ENCODE assay signal across 19 cellular contexts in the genomic region with DNA sequence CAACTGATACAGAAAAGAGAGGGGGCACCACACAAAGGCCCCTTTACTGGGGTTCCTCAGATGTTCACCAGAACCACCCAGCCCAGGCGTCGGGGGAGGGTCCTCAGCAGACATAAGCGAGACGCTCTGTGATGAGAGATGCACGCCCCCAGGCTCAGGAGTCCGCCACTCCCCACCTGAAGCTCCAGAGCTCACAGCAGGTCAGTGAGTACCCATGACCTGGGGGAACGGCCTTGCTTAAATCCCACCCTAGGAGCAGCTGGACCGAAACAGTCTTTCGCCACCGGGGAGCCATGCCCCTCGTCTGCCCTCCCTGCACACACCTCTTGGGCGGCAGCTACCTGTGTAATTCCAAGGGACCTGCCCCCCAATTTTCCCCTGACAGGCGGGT. TPM values are rescaled to one million over a fixed set of nuclear protein-coding genes. Genes with fewer than 3 reads are reported as not detected.
A peak's percentile ranks its signal among the peaks of the same experiment; 100 is the strongest.
DNase-seq lines count a peak whose midpoint lies in the region; ATAC-seq and TF ChIP-seq lines count a peak whose summit lies in the region.
"Had no signal": no experiment of that assay in that cellular context is flagged by ENCODE, and none has a peak within 500 bp of the region (broad histone marks: within the 10 kb centered on the region; RNA-seq: fewer than 3 reads in every experiment).

No MANE protein-coding gene starts in this region.

- in situ Hi-C loops in GM13976 (cut with MboI; ENCODE audit: low sequenced_read_pairs, unreplicated experiment), result no loop called here

- H3K27ac ChIP-seq in muscle layer of colon (ENCODE audit: low read depth, low read length) (peak overlapping the region; percentile 27), testis (peak overlapping the region; percentile 26 to 68)
- H3K27ac ChIP-seq: RWPE1 had no signal

- peaks cover 0 to 16% of the 10 kb centered on the region in 2 donors for H3K27me3 Mint-ChIP-seq in natural killer cell treated with Interleukin-12 subunit alpha and Interleukin-12 subunit beta and Interleukin-15 and Interleukin-18, amount 100 ng/mL, for 72 hours
- peaks cover 0 to 9% of the 10 kb centered on the region in 2 donors for H3K27me3 Mint-ChIP-seq in natural killer cell (ENCODE audit: low read depth in 2 of 2)

- H3K4me1 Mint-ChIP-seq in natural killer cell treated with Interleukin-12 subunit alpha and Interleukin-12 subunit beta and Interleukin-15 and Interleukin-18, amount 100 ng/mL, for 72 hours (ENCODE audit: low read depth in 2 of 2), result peaks cover 3 to 9% of the 10 kb centered on the region in 2 donors
- H3K4me1 Mint-ChIP-seq in natural killer cell, result peaks cover 0 to 25% of the 10 kb centered on the region in 2 donors

- H3K27me3 ChIP-seq in muscle layer of colon (ENCODE audit: control insufficient read depth in 1 of 2, insufficient read depth in 2 of 2, low read length in 2 of 2) (no peaks in the 10 kb centered on the region), testis (no peaks in the 10 kb centered on the region)

- no peak overlapping the region for H3K4me3 ChIP-seq in muscle layer of colon (ENCODE audit: low read depth in 1 of 2, low read length in 2 of 2)
- no peak overlapping the region for H3K4me3 ChIP-seq in testis
- H3K4me3 ChIP-seq: GM23338 had no signal

- no peak overlapping the region for H3K27ac Mint-ChIP-seq in natural killer cell treated with Interleukin-12 subunit alpha and Interleukin-12 subunit beta and Interleukin-15 and Interleukin-18, amount 100 ng/mL, for 72 hours
- H3K27ac Mint-ChIP-seq in natural killer cell, result no peak overlapping the region
- H3K27ac Mint-ChIP-seq: CD14-positive monocyte, GM23338 had no signal

- intact Hi-C loops in natural killer cell (cut with micrococcal nuclease), result no loop called here
- intact Hi-C loops in testis (cut with DNase I; ENCODE audit: low total_unique reads), result no loop called here

- no peaks in the 10 kb centered on the region for H3K9me3 ChIP-seq in muscle layer of colon (ENCODE audit: low read length)
- no peaks in the 10 kb centered on the region for H3K9me3 ChIP-seq in testis

- ATAC-seq in natural killer cell treated with Interleukin-12 subunit alpha and Interleukin-12 subunit beta and Interleukin-15 and Interleukin-18, amount 100 ng/mL, for 72 hours, result no peak
- no peak for ATAC-seq in natural killer cell
- ATAC-seq: GM23338 had no signal

- peaks cover 35% of the 10 kb centered on the region for H3K4me1 ChIP-seq in muscle layer of colon (ENCODE audit: insufficient read depth, low read length)
- H3K4me1 ChIP-seq in testis, result peaks cover 17% of the 10 kb centered on the region

- H3K36me3 ChIP-seq in muscle layer of colon (ENCODE audit: insufficient read depth, low read length), result no peaks in the 10 kb centered on the region
- H3K36me3 ChIP-seq in testis (ENCODE audit: low read depth, missing control alignments), result no peaks in the 10 kb centered on the region

- no peaks in the 10 kb centered on the region for H3K36me3 Mint-ChIP-seq in natural killer cell treated with Interleukin-12 subunit alpha and Interleukin-12 subunit beta and Interleukin-15 and Interleukin-18, amount 100 ng/mL, for 72 hours
- no peaks in the 10 kb centered on the region for H3K36me3 Mint-ChIP-seq in natural killer cell
- H3K36me3 Mint-ChIP-seq: CD14-positive monocyte had no signal

- 84 to 87% methylated on average over 13 of the region's 13 CpGs for WGBS in testis, 2 donors

- DNase-seq in natural killer cell treated with Interleukin-12 subunit alpha and Interleukin-12 subunit beta and Interleukin-15 and Interleukin-18, amount 100 ng/mL, for 72 hours (ENCODE audit: low spot score), result peak; percentile 29
- DNase-seq in natural killer cell (no peak), testis (no peak), GM03348 (ENCODE audit: low spot score) (no peak), iPS-NIHi11 (ENCODE audit: low spot score) (no peak), DMS53 (lab: John Stamatoyannopoulos, UW) (no peak), GM13976 (ENCODE audit: low spot score) (no peak)
- DNase-seq: KG1, NCI-H1092 treated with DMSO at 0.1 percent for 48 hours, NCI-H1694 treated with DMSO at 0.1 percent for 48 hours, NCI-H345, NCI-H526 treated with DMSO at 0.1 percent for 48 hours, OCI-M1 had no signal

- H3K4me3 Mint-ChIP-seq in natural killer cell treated with Interleukin-12 subunit alpha and Interleukin-12 subunit beta and Interleukin-15 and Interleukin-18, amount 100 ng/mL, for 72 hours, result no peak overlapping the region
- H3K4me3 Mint-ChIP-seq in natural killer cell, result no peak overlapping the region
- H3K4me3 Mint-ChIP-seq: CD14-positive monocyte, GM23338 had no signal

- H3K9ac ChIP-seq in muscle layer of colon (ENCODE audit: low read length), result no peak overlapping the region

- TF ChIP-seq CTCF in natural killer cell (IDR thresholded peaks at IDR 0.05) (no peak), testis (IDR thresholded peaks at IDR 0.05) (no peak), GM13976 (IDR thresholded peaks at IDR 0.05; ENCODE audit: borderline replicate concordance, control extremely low read depth, extremely low read depth, insufficient read depth, missing control alignments) (no peak)

- H3K9me3 Mint-ChIP-seq in natural killer cell treated with Interleukin-12 subunit alpha and Interleukin-12 subunit beta and Interleukin-15 and Interleukin-18, amount 100 ng/mL, for 72 hours, result no peaks in the 10 kb centered on the region
- H3K9me3 Mint-ChIP-seq in natural killer cell, result no peaks in the 10 kb centered on the region
- H3K9me3 Mint-ChIP-seq: GM23338 had no signal

- no peak for TF ChIP-seq POLR2A in testis (IDR thresholded peaks at IDR 0.05)

RNA-seq across cellular contexts. Expression of a gene that starts 2.8 kb away (rescaled TPM):
- total RNA-seq in natural killer cell treated with Interleukin-12 subunit alpha and Interleukin-12 subunit beta and Interleukin-15 and Interleukin-18, amount 100 ng/mL, for 72 hours, result not detected
- total RNA-seq in natural killer cell (not detected), testis (1 to 10 TPM in 1 of 2 donors, under 1 TPM in 1; 0.62 to 1.7 TPM)
- 0.44 TPM for polyA plus RNA-seq in testis (ENCODE audit: insufficient read depth, low read depth, low replicate concordance)
- total RNA-seq: G401, M059J had no signal
- polyA plus RNA-seq: CD14-positive monocyte had no signal

RNA-seq across cellular contexts. Expression of a gene that starts 27.3 kb away (rescaled TPM):
- total RNA-seq in natural killer cell treated with Interleukin-12 subunit alpha and Interleukin-12 subunit beta and Interleukin-15 and Interleukin-18, amount 100 ng/mL, for 72 hours, result not detected
- total RNA-seq in natural killer cell (1 to 10 TPM; 1.6 to 4.6 (median 2.1) TPM), testis (10 to 100 TPM in 1 of 2 donors, 1 to 10 TPM in 1; 9.6 to 20.3 TPM)
- polyA plus RNA-seq in testis (ENCODE audit: insufficient read depth, low read depth, low replicate concordance), result 2.8 TPM
